In the genomic region with DNA sequence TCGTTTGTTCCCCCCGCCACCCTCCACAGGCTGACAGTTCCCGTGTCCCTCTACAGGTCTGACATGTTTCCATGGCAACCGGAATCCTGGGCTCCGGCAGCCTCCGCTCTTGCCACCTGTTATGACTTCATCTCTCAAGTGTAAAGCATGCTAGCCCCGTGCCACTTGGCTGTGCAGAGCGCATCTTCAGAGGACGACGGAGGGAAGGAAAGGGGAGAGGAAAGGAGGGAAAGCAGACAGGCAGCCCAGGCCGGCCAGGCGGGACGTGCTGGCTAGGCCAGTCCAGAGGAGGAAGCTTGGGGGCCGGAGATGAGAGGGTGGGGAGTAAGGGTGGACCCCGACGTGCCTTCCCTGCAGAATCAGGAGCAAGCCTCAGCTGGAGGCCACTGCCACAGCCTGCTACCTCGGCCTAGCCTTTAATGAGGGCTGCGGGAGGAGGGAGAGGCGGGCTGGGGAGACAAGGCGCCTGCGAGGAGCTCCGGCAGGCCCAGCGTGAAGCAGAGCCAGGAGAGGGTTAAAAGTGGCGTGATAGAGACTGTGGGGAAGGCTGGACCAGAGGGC, we compare ENCODE assay signal across 10 cellular contexts.
DNase-seq lines count a peak whose midpoint lies in the region; TF ChIP-seq lines count a peak whose summit lies in the region.
"Had no signal": no experiment of that assay in that cellular context is flagged by ENCODE, and none has a peak within 500 bp of the region (broad histone marks: within the 10 kb centered on the region; RNA-seq: fewer than 3 reads in every experiment).

No MANE protein-coding gene starts in this region.

- peaks cover 49% of the 10 kb centered on the region for H3K4me1 Mint-ChIP-seq in brain
- peaks cover 34% of the 10 kb centered on the region for H3K4me1 Mint-ChIP-seq in nephron progenitor cell

- H3K36me3 ChIP-seq in trophoblast cell (ENCODE audit: control insufficient read depth in 1 of 2, insufficient read depth in 2 of 2, low read length in 2 of 2) = peaks cover 2% of the 10 kb centered on the region in 2 experiments

- H4K8ac ChIP-seq in trophoblast cell (ENCODE audit: low read depth, low read length) = no peak overlapping the region

- no peak overlapping the region for H4K91ac ChIP-seq in trophoblast cell (ENCODE audit: low read depth, low read length)

- no peaks in the 10 kb centered on the region for H3K79me1 ChIP-seq in trophoblast cell (ENCODE audit: low read length)

- no peak overlapping the region for H3K4ac ChIP-seq in trophoblast cell (ENCODE audit: low read depth, low read length)

- no peaks in the 10 kb centered on the region for H3K4me1 ChIP-seq in trophoblast cell (ENCODE audit: control insufficient read depth in 1 of 2, insufficient read depth in 2 of 2, low read length in 2 of 2)

- H3K27me3 Mint-ChIP-seq in brain (peaks cover 2% of the 10 kb centered on the region), nephron progenitor cell (ENCODE audit: low read depth, poor library complexity) (peaks cover 6% of the 10 kb centered on the region)
- H3K27me3 Mint-ChIP-seq: activated T-cell treated with anti-CD3 and anti-CD28 coated beads, Interleukin-2, amount 50 U/mL, for 24 hours had no signal

- H3K4me3 Mint-ChIP-seq in brain (peak overlapping the region; percentile 12 to 64 (median 29)), nephron progenitor cell (peak overlapping the region; percentile 35)
- H3K4me3 Mint-ChIP-seq: activated T-cell treated with anti-CD3 and anti-CD28 coated beads, Interleukin-2, amount 50 U/mL, for 24 hours; CD8-positive, alpha-beta T cell had no signal

- peak overlapping the region; percentile 49 to 96 (median 79) for H3K27ac Mint-ChIP-seq in brain
- peak overlapping the region; percentile 86 for H3K27ac Mint-ChIP-seq in nephron progenitor cell
- H3K27ac Mint-ChIP-seq: activated T-cell treated with anti-CD3 and anti-CD28 coated beads, Interleukin-2, amount 50 U/mL, for 24 hours; CD8-positive, alpha-beta T cell had no signal

- H3K27ac ChIP-seq in trophoblast cell (ENCODE audit: low read depth, low read length) = no peak overlapping the region

- no peak overlapping the region for H3K4me2 ChIP-seq in trophoblast cell (ENCODE audit: low read length)

- TF ChIP-seq CTCF in brain (conservative IDR thresholded peaks at IDR 0.05) = no peak
- no peak for TF ChIP-seq CTCF in nephron progenitor cell (IDR thresholded peaks at IDR 0.05)

- H3K9me3 ChIP-seq in trophoblast cell (ENCODE audit: insufficient read depth, low read depth, low read length) = peaks cover 4% of the 10 kb centered on the region

- WGBS in trophoblast cell (ENCODE audit: extremely low coverage, insufficient coverage, insufficient read length) = no CpG with 5 or more reads among the region's 24 CpGs

- no peak overlapping the region for H2BK120ac ChIP-seq in trophoblast cell (ENCODE audit: insufficient read depth, low read length, poor library complexity)

- H2BK5ac ChIP-seq in trophoblast cell (ENCODE audit: low read depth, low read length, poor library complexity) = no peak overlapping the region

- no peaks in the 10 kb centered on the region for H3K27me3 ChIP-seq in trophoblast cell (ENCODE audit: insufficient read depth, low read length)

- no peak overlapping the region for H4K12ac ChIP-seq in trophoblast cell (ENCODE audit: low read depth, low read length)

- no peak overlapping the region for H2AK5ac ChIP-seq in trophoblast cell (ENCODE audit: low read length)

- no peak overlapping the region for H3K4me3 ChIP-seq in trophoblast cell (ENCODE audit: low read depth, low read length)

- no peak overlapping the region for H3K9ac ChIP-seq in trophoblast cell (ENCODE audit: low read length)

- H3K36me3 Mint-ChIP-seq in brain (peaks cover 4% of the 10 kb centered on the region), nephron progenitor cell (ENCODE audit: low read depth) (peaks cover 60% of the 10 kb centered on the region)
- H3K36me3 Mint-ChIP-seq: CD8-positive, alpha-beta T cell had no signal

- peaks cover 2 to 8% (median 4%) of the 10 kb centered on the region in 5 experiments for H3K9me3 Mint-ChIP-seq in brain
- peaks cover 18% of the 10 kb centered on the region for H3K9me3 Mint-ChIP-seq in nephron progenitor cell

- H3K79me2 ChIP-seq in trophoblast cell (ENCODE audit: control insufficient read depth, insufficient read depth, low read length, poor library complexity) = no peaks in the 10 kb centered on the region

- no peak overlapping the region for H2AFZ ChIP-seq in trophoblast cell (ENCODE audit: insufficient read depth, low read length, poor library complexity)

- H3K14ac ChIP-seq in trophoblast cell (ENCODE audit: low read length) = no peak overlapping the region

- no peak overlapping the region for H3K23ac ChIP-seq in trophoblast cell (ENCODE audit: low read length)

- DNase-seq in DMS79 (lab: John Stamatoyannopoulos, UW) = peak; percentile 98
- DNase-seq in NCI-H1417 treated with DMSO at 0.1 percent for 48 hours (lab: John Stamatoyannopoulos, UW) = peak; percentile 82
- DNase-seq in nephron progenitor cell = peak; percentile 35
- no peak for DNase-seq in DMS114 treated with DMSO at 0.1 percent for 48 hours (lab: John Stamatoyannopoulos, UW; ENCODE audit: unreplicated experiment)
- no peak for DNase-seq in activated naive CD4-positive, alpha-beta T cell treated with anti-CD3 and anti-CD28 coated beads, Interleukin-2, amount 50 U/mL, for 16 hours
- DNase-seq in trophoblast cell = no peak
- DNase-seq: activated CD4-positive, alpha-beta T cell treated with anti-CD3 and anti-CD28 coated beads for 1 hour; activated T-cell treated with anti-CD3 and anti-CD28 coated beads, Interleukin-2, amount 50 U/mL, for 24 hours; CD8-positive, alpha-beta T cell had no signal

- H2BK12ac ChIP-seq in trophoblast cell (ENCODE audit: low read length) = no peak overlapping the region

- H3K18ac ChIP-seq in trophoblast cell (ENCODE audit: low read length) = no peak overlapping the region

Comparison
In these comparisons a context has a peak if more than half of its experiments do, and no peak if none do; other contexts are left out.
1. DNase-seq: peak in DMS79 (single experiment), NCI-H1417 treated with DMSO at 0.1 percent for 48 hours (single experiment) and nephron progenitor cell (single experiment); none in DMS114 treated with DMSO at 0.1 percent for 48 hours (single experiment), activated naive CD4-positive, alpha-beta T cell treated with anti-CD3 and anti-CD28 coated beads, Interleukin-2, amount 50 U/mL, for 16 hours (single experiment) and trophoblast cell (0 of 2).